In the genomic region with DNA sequence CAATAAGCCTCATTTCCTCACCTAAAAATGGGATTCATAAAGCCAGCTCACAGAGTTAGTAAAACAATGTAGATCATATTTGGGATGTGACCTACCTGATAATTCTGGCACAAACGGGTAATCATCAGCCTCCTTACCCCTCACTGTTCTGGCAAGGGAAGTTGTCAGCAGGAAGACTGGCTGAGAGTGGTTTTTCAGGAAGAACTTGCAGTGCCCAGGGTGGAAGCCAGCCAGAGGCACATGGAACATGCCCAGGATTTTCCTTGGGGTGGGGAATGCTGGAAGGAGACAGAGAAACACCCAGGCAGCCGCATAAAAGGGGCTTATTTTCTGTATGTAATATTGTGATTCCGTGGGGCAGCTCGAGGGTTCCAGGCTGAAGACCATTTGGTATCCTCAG, we compare ENCODE assay signal across 21 cellular contexts. TPM values are rescaled to one million over a fixed set of nuclear protein-coding genes. Genes with fewer than 3 reads are reported as not detected.
DNase-seq lines count a peak whose midpoint lies in the region; ATAC-seq, FAIRE-seq and TF ChIP-seq lines count a peak whose summit lies in the region.
"Had no signal": no experiment of that assay in that cellular context is flagged by ENCODE, and none has a peak within 500 bp of the region (broad histone marks: within the 10 kb centered on the region; RNA-seq: fewer than 3 reads in every experiment).

No MANE protein-coding gene starts in this region.

- TF ChIP-seq POLR2A in H1 (IDR thresholded peaks at IDR 0.05; ENCODE audit: control extremely low read depth in 1 of 2, low read depth in 2 of 2, low read length in 2 of 2): no peak

- no peaks in the 10 kb centered on the region for H3K79me1 ChIP-seq in H1 (ENCODE audit: low read depth, low read length)

- no peaks in the 10 kb centered on the region for H3K79me2 ChIP-seq in H1 (ENCODE audit: control insufficient read depth in 1 of 2, insufficient read depth in 2 of 2, low read length in 2 of 2)

- TF ChIP-seq EP300 in H1 (IDR thresholded peaks at IDR 0.05; ENCODE audit: borderline replicate concordance in 1 of 2, low read depth in 2 of 2, low read length in 2 of 2): no peak

- TF ChIP-seq RAD21 in H1 (IDR thresholded peaks at IDR 0.05 in 1 of 2, conservative IDR thresholded peaks at IDR 0.05 in 1 of 2; ENCODE audit: low read depth in 2 of 2, low read length in 2 of 2) (no peak), liver (IDR thresholded peaks at IDR 0.05) (no peak)

- no peak for ATAC-seq in GM21786 (IDR thresholded peaks at IDR 0.05; ENCODE audit: unreplicated experiment)
- ATAC-seq in GM19035 (IDR thresholded peaks at IDR 0.05; ENCODE audit: unreplicated experiment): no peak
- ATAC-seq: activated T-cell treated with anti-CD3 and anti-CD28 coated beads, Interleukin-2, amount 50 U/mL, for 4 hours had no signal

- H3K4me3 Mint-ChIP-seq in activated T-helper 2 cell treated with anti-CD3 and anti-CD28 coated beads, Interferon-gamma antibody, Interleukin-2, Interleukin-4, amounts not matched to agents 10 μg/mL and 5 μg/mL and 100 μg/mL, durations not matched to agents 14 hours and 24 hours and 36 hours (ENCODE audit: low read depth): no peak overlapping the region
- H3K4me3 Mint-ChIP-seq: activated naive CD8-positive, alpha-beta T cell treated with anti-CD3 and anti-CD28 coated beads, Interleukin-2, amount 10 ng/mL, durations not matched to agents 7 days and 5 days; activated T-cell treated with anti-CD3 and anti-CD28 coated beads, Interleukin-2, amount 50 U/mL, for 4 hours; B cell had no signal

- CTCF ChIA-PET in H1 (lab: Charles Lee; ENCODE audit: partially characterized antibody): interaction anchor here (1.3 to 5.9 kb wide), 5 partner anchors 8 to 113 kb away, joined by 4 to 41 read pairs (median 7); no protein-coding TSS in a partner anchor

- no peak overlapping the region for H3K23ac ChIP-seq in H1 (ENCODE audit: insufficient read length)

- peak overlapping the region; percentile 61; the same call in 1 of the 2 replicates for H2BK15ac ChIP-seq in H1 (ENCODE audit: low read length)

- no peak overlapping the region for H4K8ac ChIP-seq in H1 (ENCODE audit: extremely low read depth, insufficient read depth, low read length)

- peak; percentile 42 for DNase-seq in MG63
- DNase-seq in H1 (ENCODE audit: low read depth in 1 of 2, low spot score in 2 of 2): no peak
- DNase-seq in activated T-helper 2 cell treated with anti-CD3 and anti-CD28 coated beads, Interferon-gamma antibody, Interleukin-2, Interleukin-4, amounts not matched to agents 10 μg/mL and 5 μg/mL and 100 μg/mL, durations not matched to agents 14 hours and 24 hours and 36 hours (ENCODE audit: low spot score): no peak
- no peak for DNase-seq in Kasumi-1 (lab: John Stamatoyannopoulos, UW)
- DNase-seq: activated CD4-positive, alpha-beta T cell treated with anti-CD3 and anti-CD28 coated beads, Interleukin-2, amount 50 U/mL, for 4 hours; activated naive CD8-positive, alpha-beta T cell treated with anti-CD3 and anti-CD28 coated beads, Interleukin-2, amount 10 ng/mL, durations not matched to agents 7 days and 5 days; activated T-cell treated with anti-CD3 and anti-CD28 coated beads, Interleukin-2, amount 50 U/mL, for 4 hours; GF-D8; HCEC 1CT; NCI-H1092; NCI-H526 treated with DMSO at 0.1 percent for 48 hours; small intestine; transverse colon had no signal

- no peaks in the 10 kb centered on the region for H3K9me3 Mint-ChIP-seq in activated T-helper 2 cell treated with anti-CD3 and anti-CD28 coated beads, Interferon-gamma antibody, Interleukin-2, Interleukin-4, amounts not matched to agents 10 μg/mL and 5 μg/mL and 100 μg/mL, durations not matched to agents 14 hours and 24 hours and 36 hours
- H3K9me3 Mint-ChIP-seq: activated naive CD8-positive, alpha-beta T cell treated with anti-CD3 and anti-CD28 coated beads, Interleukin-2, amount 10 ng/mL, durations not matched to agents 7 days and 5 days; activated T-cell treated with anti-CD3 and anti-CD28 coated beads, Interleukin-2, amount 50 U/mL, for 4 hours had no signal

- no peak overlapping the region for H2AFZ ChIP-seq in H1 (ENCODE audit: low read length)

- FAIRE-seq in H1 (lab: Jason Lieb, UNC): no peak
- FAIRE-seq: endometrium, small intestine, TTC549 had no signal

- no peaks in the 10 kb centered on the region for H4K20me1 ChIP-seq in H1 (replicated peaks in 1 of 2; ENCODE audit: control insufficient read depth in 1 of 2, insufficient read depth in 2 of 2, low read length in 2 of 2)

- H2BK5ac ChIP-seq in H1 (ENCODE audit: low read depth, low read length): peak overlapping the region; percentile 97; the same call in 1 of the 2 replicates

- POLR2A ChIA-PET in H1 (lab: Charles Lee; ENCODE audit: partially characterized antibody): no interaction called here

- H3K23me2 ChIP-seq in H1 (ENCODE audit: low read depth, low read length): no peaks in the 10 kb centered on the region

- peak overlapping the region; percentile 7 for H4K5ac ChIP-seq in H1 (ENCODE audit: insufficient read length, low read depth, low read length)

- H3K4me1 Mint-ChIP-seq in activated T-helper 2 cell treated with anti-CD3 and anti-CD28 coated beads, Interferon-gamma antibody, Interleukin-2, Interleukin-4, amounts not matched to agents 10 μg/mL and 5 μg/mL and 100 μg/mL, durations not matched to agents 14 hours and 24 hours and 36 hours (ENCODE audit: low read depth): no peaks in the 10 kb centered on the region
- H3K4me1 Mint-ChIP-seq: activated naive CD8-positive, alpha-beta T cell treated with anti-CD3 and anti-CD28 coated beads, Interleukin-2, amount 10 ng/mL, durations not matched to agents 7 days and 5 days; B cell had no signal

- peak overlapping the region; percentile 82 for H4K91ac ChIP-seq in H1 (replicated peaks; ENCODE audit: insufficient read length, low read length)

- H3K9ac ChIP-seq in H1 (replicated peaks in 1 of 4; ENCODE audit: extremely low read depth in 1 of 4, low read depth in 3 of 4, low read length in 3 of 4): no peak overlapping the region; a peak in 1 of 7 replicates
- no peak overlapping the region for H3K9ac ChIP-seq in liver (ENCODE audit: low read depth in 1 of 2, low read length in 2 of 2)

- no peak overlapping the region for H3K14ac ChIP-seq in H1 (ENCODE audit: insufficient read length)

- WGBS in H1 (ENCODE audit: extremely low coverage in 1 of 2, insufficient coverage in 1 of 2, insufficient read length in 1 of 2, insufficient replicate concordance in 2 of 2, low coverage in 1 of 2, low lambda C conversion rate in 2 of 2, missing lambda C conversion rate in 1 of 2), 2 experiments: 91% methylated on average over 4 of the region's 4 CpGs; no CpG with 5 or more reads in 1 of the 2 experiments
- WGBS in liver: 75% methylated on average over 4 of the region's 4 CpGs

- H3K56ac ChIP-seq in H1 (replicated peaks; ENCODE audit: insufficient read length, low read depth, low read length): no peak overlapping the region

- H2BK120ac ChIP-seq in H1 (replicated peaks; ENCODE audit: low read depth, low read length): peak overlapping the region; percentile 85

- peak overlapping the region; percentile 95; the same call in 1 of the 2 replicates for H2BK20ac ChIP-seq in H1 (ENCODE audit: low read length)

- H3K4me1 ChIP-seq in H1 (replicated peaks in 1 of 4; ENCODE audit: control insufficient read depth in 3 of 4, insufficient read depth in 4 of 4, low read length in 3 of 4): peaks cover 1 to 9% (median 5%) of the 10 kb centered on the region in 4 experiments; a peak in 3 of 7 replicates
- H3K4me1 ChIP-seq in liver (ENCODE audit: control insufficient read depth in 4 of 4, insufficient read depth in 4 of 4, low read length in 3 of 4): peaks cover 0 to 4% (median 0%) of the 10 kb centered on the region in 4 donors
- H3K4me1 ChIP-seq: transverse colon had no signal

- no peak overlapping the region for H3K4me2 ChIP-seq in H1 (ENCODE audit: insufficient read depth in 1 of 2, low read depth in 2 of 2, low read length in 2 of 2)

- H3K27me3 ChIP-seq in MG63: no peaks in the 10 kb centered on the region
- H3K27me3 ChIP-seq in H1 (replicated peaks in 1 of 4; ENCODE audit: control insufficient read depth in 3 of 4, extremely low read depth in 1 of 4, insufficient read depth in 3 of 4, low read length in 3 of 4): no peaks in the 10 kb centered on the region
- H3K27me3 ChIP-seq in liver (ENCODE audit: control insufficient read depth in 4 of 4, insufficient read depth in 4 of 4, low read length in 3 of 4): no peaks in the 10 kb centered on the region
- H3K27me3 ChIP-seq: cardiac muscle cell, transverse colon had no signal

- peak overlapping the region; percentile 95 for H3K4ac ChIP-seq in H1 (replicated peaks; ENCODE audit: insufficient read length, low read depth, low read length)

- H3K27ac ChIP-seq in H1 (ENCODE audit: low read depth, low read length) (no peak overlapping the region; the same call in 1 of the 2 replicates), liver (ENCODE audit: low read depth in 1 of 2, low read length in 2 of 2) (no peak overlapping the region), skin epidermis (peak overlapping the region in 17 of 21 experiments; percentile 6 to 80 (median 59))
- H3K27ac ChIP-seq: cardiac muscle cell, transverse colon had no signal

- no peaks in the 10 kb centered on the region for H3K36me3 ChIP-seq in MG63
- H3K36me3 ChIP-seq in H1 (ENCODE audit: control insufficient read depth in 2 of 4, insufficient read depth in 4 of 4, low read length in 3 of 4): no peaks in the 10 kb centered on the region
- no peaks in the 10 kb centered on the region for H3K36me3 ChIP-seq in liver (ENCODE audit: control insufficient read depth in 4 of 4, insufficient read depth in 3 of 4, low read depth in 1 of 4, low read length in 3 of 4)
- H3K36me3 ChIP-seq: cardiac muscle cell, transverse colon had no signal

- intact Hi-C loops in activated T-helper 2 cell treated with anti-CD3 and anti-CD28 coated beads, Interferon-gamma antibody, Interleukin-2, Interleukin-4, amounts not matched to agents 10 μg/mL and 5 μg/mL and 100 μg/mL, durations not matched to agents 14 hours and 24 hours and 36 hours (cut with micrococcal nuclease): no loop called here

- H3K27me3 Mint-ChIP-seq in activated T-helper 2 cell treated with anti-CD3 and anti-CD28 coated beads, Interferon-gamma antibody, Interleukin-2, Interleukin-4, amounts not matched to agents 10 μg/mL and 5 μg/mL and 100 μg/mL, durations not matched to agents 14 hours and 24 hours and 36 hours (ENCODE audit: low read depth): peaks cover 2% of the 10 kb centered on the region

- H3K9me3 ChIP-seq in MG63 (no peaks in the 10 kb centered on the region), H1 (ENCODE audit: insufficient read depth in 2 of 2, low read depth in 1 of 2, low read length in 1 of 2) (no peaks in the 10 kb centered on the region), liver (ENCODE audit: control insufficient read depth in 4 of 4, low read length in 3 of 4) (no peaks in the 10 kb centered on the region)
- H3K9me3 ChIP-seq: transverse colon had no signal

- H3K27ac Mint-ChIP-seq in activated T-helper 2 cell treated with anti-CD3 and anti-CD28 coated beads, Interferon-gamma antibody, Interleukin-2, Interleukin-4, amounts not matched to agents 10 μg/mL and 5 μg/mL and 100 μg/mL, durations not matched to agents 14 hours and 24 hours and 36 hours: no peak overlapping the region
- H3K27ac Mint-ChIP-seq: activated naive CD8-positive, alpha-beta T cell treated with anti-CD3 and anti-CD28 coated beads, Interleukin-2, amount 10 ng/mL, durations not matched to agents 7 days and 5 days; B cell had no signal

- H3K4me3 ChIP-seq in MG63 (no peak overlapping the region), H1 (ENCODE audit: extremely low read depth in 1 of 4, insufficient read depth in 2 of 4, low read depth in 3 of 4, low read length in 4 of 4) (no peak overlapping the region), liver (ENCODE audit: low read depth in 1 of 3, low read length in 3 of 3) (no peak overlapping the region), skin epidermis (no peak overlapping the region)
- H3K4me3 ChIP-seq: cardiac muscle cell, transverse colon had no signal

- no peaks in the 10 kb centered on the region for H3K36me3 Mint-ChIP-seq in activated T-helper 2 cell treated with anti-CD3 and anti-CD28 coated beads, Interferon-gamma antibody, Interleukin-2, Interleukin-4, amounts not matched to agents 10 μg/mL and 5 μg/mL and 100 μg/mL, durations not matched to agents 14 hours and 24 hours and 36 hours (ENCODE audit: low read depth)
- H3K36me3 Mint-ChIP-seq: activated naive CD8-positive, alpha-beta T cell treated with anti-CD3 and anti-CD28 coated beads, Interleukin-2, amount 10 ng/mL, durations not matched to agents 7 days and 5 days had no signal

- H2AK5ac ChIP-seq in H1 (ENCODE audit: low read depth, low read length): peak overlapping the region; percentile 91; the same call in 1 of the 2 replicates

- TF ChIP-seq CTCF in H1 (IDR thresholded peaks at IDR 0.05; ENCODE audit: control extremely low read depth in 1 of 3, insufficient read depth in 1 of 3, low read depth in 1 of 3, low read length in 3 of 3) (no peak), liver (IDR thresholded peaks at IDR 0.05; ENCODE audit: low read depth, low read length, missing input control) (no peak)

- H2BK12ac ChIP-seq in H1 (ENCODE audit: low read depth, low read length): peak overlapping the region; percentile 87; the same call in 1 of the 2 replicates

- peak overlapping the region; percentile 78 for H3K18ac ChIP-seq in H1 (ENCODE audit: extremely low read depth, low read length)

RNA-seq across cellular contexts. Expression of gene SLC5A9, which starts 7.7 kb away (rescaled TPM):
- total RNA-seq in MG63 (2014; rRNA removed; shearing (Covaris generic); ENCODE audit: low replicate concordance): not detected in 2 replicates
- total RNA-seq in H1 (2021; fragmentation: NEBNext Ultra II Directional; extraction: Animal tissue kit (Norgen Biotek cat#: 25700)): not detected in 2 replicates
- polyA plus RNA-seq in H1 (2011; rRNA removed) (0.03 and 0.05 TPM in 2 replicates), liver (1 to 10 TPM in 1 of 2 donors, under 1 TPM in 1; 0.78 to 6.3 TPM)
- 0.13 TPM for polyA plus RNA-seq in H1 (2011; cell fraction: cytosol; rRNA removed)
- 0.74 TPM for polyA plus RNA-seq in H1 (2011; cell fraction: nucleus; rRNA removed)
- polyA plus RNA-seq in H1 (2012, experiment 1 of 2): 0.13 to 0.39 TPM (median 0.25 TPM) in 4 replicates
- not detected for polyA plus RNA-seq in H1 (2012, experiment 2 of 2)
- polyA plus RNA-seq in H1 (2013, experiment 1 of 2): 0.14 TPM
- polyA plus RNA-seq in H1 (2013, experiment 2 of 2): 0.07 TPM
- 0.25 TPM in 1 of 2 replicates, not detected in the other for polyA minus RNA-seq in H1 (2011; rRNA and poly(A)+ RNA removed)
- polyA minus RNA-seq in H1 (2011; cell fraction: cytosol; rRNA and poly(A)+ RNA removed): not detected
- not detected for polyA minus RNA-seq in H1 (2011; cell fraction: nucleus; rRNA and poly(A)+ RNA removed)
- total RNA-seq in liver: 1 to 10 TPM; 5.7 to 6.5 TPM
- not detected in 2 replicates for total RNA-seq in activated T-helper 2 cell treated with anti-CD3 and anti-CD28 coated beads, Interferon-gamma antibody, Interleukin-2, Interleukin-4, amounts not matched to agents 10 μg/mL and 5 μg/mL and 100 μg/mL, durations not matched to agents 14 hours and 24 hours and 36 hours
- total RNA-seq: activated naive CD8-positive, alpha-beta T cell treated with anti-CD3 and anti-CD28 coated beads, Interleukin-2, amount 10 ng/mL, durations not matched to agents 7 days and 5 days; activated T-cell treated with anti-CD3 and anti-CD28 coated beads, Interleukin-2, amount 50 U/mL, for 4 hours; B cell had no signal

Comparison
In these comparisons a context has a peak if more than half of its experiments do, and no peak if none do; other contexts are left out.
1. H3K27ac ChIP-seq: peak in skin epidermis (17 of 21); none in H1 (single experiment) and liver (0 of 2).